In genomic region chr6:158644227-158645063, GRCh38 we compare ENCODE assay signal across 8 cellular contexts. TPM values are rescaled to one million over a fixed set of nuclear protein-coding genes. Genes with fewer than 3 reads are reported as not detected.
DNase-seq lines count a peak whose midpoint lies in the region; ATAC-seq, FAIRE-seq and TF ChIP-seq lines count a peak whose summit lies in the region.

DYNLT1 (minus strand) TSS chr6:158644743; CDS start chr6:158644708, 35 bp downstream.

- no peaks in the 10 kb centered on the region for H3K9me3 ChIP-seq in T-helper 17 cell (ENCODE audit: control insufficient read depth, low read length, poor library complexity, severe bottlenecking)
- no peaks in the 10 kb centered on the region for H3K9me3 ChIP-seq in psoas muscle

- 0 to 1% (median 1%) methylated on average over 62 to 82 of the region's 82 CpGs for WGBS in psoas muscle, 3 donors
- WGBS in urinary bladder, result under 1% methylated on average over 82 of the region's 82 CpGs

- no peak for TF ChIP-seq CTCF in psoas muscle (IDR thresholded peaks at IDR 0.05)

- FAIRE-seq in GM12892 (lab: Jason Lieb, UNC), result peak; percentile 98

- ATAC-seq in HG02759 (IDR thresholded peaks at IDR 0.05; ENCODE audit: unreplicated experiment), result peak; percentile 71
- ATAC-seq in T-helper 17 cell, result peak; percentile 75
- ATAC-seq in left ventricle myocardium superior, result peak; percentile 93
- ATAC-seq in psoas muscle, result peak; percentile 85 to 89 (median 87)

- peak within 1 kb of the TSS; percentile 78 for H3K27ac ChIP-seq in angular gyrus (ENCODE audit: low read depth, low read length)
- peak within 1 kb of the TSS; percentile 100 for H3K27ac ChIP-seq in psoas muscle
- H3K27ac ChIP-seq in urinary bladder (ENCODE audit: low read depth), result peak within 1 kb of the TSS; percentile 98

- H3K4me3 Mint-ChIP-seq in T-helper 17 cell, result peak within 1 kb of the TSS; percentile 96

- TF ChIP-seq POLR2A in GM12892 (IDR thresholded peaks at IDR 0.05; ENCODE audit: low read depth, low read length), result peak; percentile 93

- H3K4me3 ChIP-seq in psoas muscle (peak within 1 kb of the TSS; percentile 100), urinary bladder (ENCODE audit: low read depth, low read length) (peak within 1 kb of the TSS; percentile 90)

- H3K27me3 Mint-ChIP-seq in T-helper 17 cell, result no peaks in the 10 kb centered on the region

- no peaks in the 10 kb centered on the region for H3K27me3 ChIP-seq in psoas muscle (ENCODE audit: insufficient read depth in 3 of 3, low read length in 2 of 3)

- H3K4me1 Mint-ChIP-seq in T-helper 17 cell, result peaks cover 58% of the 10 kb centered on the region

- intact Hi-C loops in left ventricle myocardium superior (cut with micrococcal nuclease), result no loop called here
- intact Hi-C loops in psoas muscle (cut with DNase I), result no loop called here

- H3K4me1 ChIP-seq in psoas muscle (peaks cover 41% of the 10 kb centered on the region), urinary bladder (ENCODE audit: insufficient read depth) (no peaks in the 10 kb centered on the region)

- no peaks in the 10 kb centered on the region for H3K36me3 ChIP-seq in psoas muscle (ENCODE audit: insufficient read depth in 1 of 2, low read depth in 1 of 2)
- H3K36me3 ChIP-seq in urinary bladder (ENCODE audit: insufficient read depth), result no peaks in the 10 kb centered on the region

- DNase-seq in GM12892 (ENCODE audit: insufficient read length) (peak; percentile 87), NCI-H1436 (lab: John Stamatoyannopoulos, UW) (peak; percentile 78), T-helper 17 cell (peak; percentile 83 to 89 (median 84)), left ventricle myocardium superior (peak; percentile 97), psoas muscle (peak; percentile 94 to 95)

- H3K36me3 Mint-ChIP-seq in T-helper 17 cell (ENCODE audit: low read depth), result peaks cover 9% of the 10 kb centered on the region

- peak within 1 kb of the TSS; percentile 99 for H3K27ac Mint-ChIP-seq in T-helper 17 cell

RNA-seq across cellular contexts. Expression of gene DYNLT1, which starts in this region (rescaled TPM):
- 64.4 TPM for polyA plus RNA-seq in GM12892 (2012; ENCODE audit: missing spikeins)
- total RNA-seq in T-helper 17 cell, result 100 to 1,000 TPM in 1 of 2 donors, 10 to 100 TPM in 1; 87.2 to 107 TPM
- 130 TPM for total RNA-seq in left ventricle myocardium superior
- total RNA-seq in psoas muscle, result 100 to 1,000 TPM; 112 to 146 (median 135) TPM
- 100 to 1,000 TPM; 150 to 202 (median 177) TPM for polyA plus RNA-seq in psoas muscle
- total RNA-seq in urinary bladder, result 64.8 TPM
- 193 TPM for polyA plus RNA-seq in urinary bladder

Comparison
In these comparisons a context has a peak if more than half of its experiments do, and no peak if none do; other contexts are left out.
1. Peak in every context shown above with its lines: DNase-seq, ATAC-seq, H3K4me3 ChIP-seq and H3K27ac ChIP-seq.